8 cellular contexts compared by ENCODE assay signal in the genomic region with DNA sequence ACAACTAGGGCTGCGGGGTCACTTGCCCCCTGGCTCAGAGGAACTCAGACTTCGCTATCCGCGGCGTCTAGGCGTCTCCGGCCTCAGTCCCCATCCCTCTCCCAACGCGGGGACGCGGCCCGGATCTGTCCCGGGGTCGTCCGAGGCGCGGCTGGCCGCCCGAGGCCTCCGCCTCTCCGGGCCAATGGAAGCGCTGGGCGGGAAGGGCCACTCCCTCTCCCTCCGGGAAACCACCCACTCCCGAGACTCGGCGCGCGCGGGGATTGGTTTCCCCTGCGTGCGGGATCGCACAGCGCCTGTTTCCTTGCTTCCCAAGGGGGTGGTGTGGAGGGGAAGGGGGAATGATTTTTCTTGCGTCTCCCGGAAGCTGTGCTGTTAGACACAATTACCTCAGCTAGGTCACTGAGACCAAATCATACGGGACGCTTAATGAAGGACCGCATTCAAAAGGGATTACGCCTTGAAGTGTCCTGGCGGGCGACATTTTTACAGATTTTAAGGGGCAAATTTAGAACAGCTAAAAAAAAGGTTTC. TPM values are rescaled to one million over a fixed set of nuclear protein-coding genes. Genes with fewer than 3 reads are reported as not detected.
DNase-seq lines count a peak whose midpoint lies in the region; ATAC-seq, FAIRE-seq and TF ChIP-seq lines count a peak whose summit lies in the region.

No MANE protein-coding gene starts in this region.

- peak in 1 of 2 donors; percentile 48 for TF ChIP-seq POLR2A in adrenal gland (IDR thresholded peaks at IDR 0.05)

- H3K4me1 ChIP-seq in adrenal gland (replicated peaks in 1 of 2) = peaks cover 0 to 13% of the 10 kb centered on the region in 2 donors
- H3K4me1 ChIP-seq in pancreas = peaks cover 0 to 3% (median 0%) of the 10 kb centered on the region in 3 donors

- DNase-seq in EH (ENCODE audit: low read depth) = peak; percentile 63
- peak; percentile 33 for DNase-seq in NCI-H510A (lab: John Stamatoyannopoulos, UW)
- DNase-seq in adrenal gland = peak; percentile 83 to 91 (median 86)
- peak; percentile 88 for DNase-seq in left cardiac atrium
- peak; percentile 68 to 90 (median 78) for DNase-seq in pancreas
- DNase-seq in activated CD8-positive, alpha-beta memory T cell treated with anti-CD3 and anti-CD28 coated beads for 24 hours = no peak
- no peak for DNase-seq in GM13976 (ENCODE audit: low spot score)

- no peaks in the 10 kb centered on the region for H3K9me3 ChIP-seq in adrenal gland (replicated peaks in 1 of 3)
- no peaks in the 10 kb centered on the region for H3K9me3 ChIP-seq in pancreas

- H3K36me3 ChIP-seq in adrenal gland (replicated peaks in 1 of 2) = no peaks in the 10 kb centered on the region
- no peaks in the 10 kb centered on the region for H3K36me3 ChIP-seq in pancreas

- H3K4me3 ChIP-seq in adrenal gland (peak overlapping the region in 2 of 4 donors; percentile 38 to 94), pancreas (peak overlapping the region; percentile 44 to 75 (median 54))

- H3K27me3 ChIP-seq in adrenal gland (no peaks in the 10 kb centered on the region), pancreas (no peaks in the 10 kb centered on the region)

- no peak for FAIRE-seq in pancreas (lab: Jason Lieb, UNC)

- TF ChIP-seq CTCF in adrenal gland (IDR thresholded peaks at IDR 0.05) = no peak
- no peak for TF ChIP-seq CTCF in pancreas (IDR thresholded peaks at IDR 0.05)
- no peak for TF ChIP-seq CTCF in GM13976 (IDR thresholded peaks at IDR 0.05; ENCODE audit: borderline replicate concordance, control extremely low read depth, extremely low read depth, insufficient read depth, missing control alignments)

- 2 to 7% (median 4%) methylated on average over 8 to 42 of the region's 42 CpGs for WGBS in adrenal gland, 4 donors
- 6% methylated on average over 39 to 42 of the region's 42 CpGs for WGBS in pancreas, 2 donors

- H3K27ac ChIP-seq in adrenal gland = peak overlapping the region; percentile 12 to 93 (median 83)
- peak overlapping the region in 3 of 4 donors; percentile 56 to 72 (median 68) for H3K27ac ChIP-seq in pancreas

- peak; percentile 25 for ATAC-seq in HG02642 (IDR thresholded peaks at IDR 0.05; ENCODE audit: poor library complexity, unreplicated experiment)
- peak; percentile 92 to 97 for ATAC-seq in left cardiac atrium
- peak; percentile 80 to 93 (median 86) for ATAC-seq in pancreas

- intact Hi-C loops in adrenal gland (cut with DNase I) = no loop called here
- intact Hi-C loops in left cardiac atrium (cut with DNase I) = loop anchor here in 1 of 2 donors (5.0 kb wide), 1 partner anchor 51 kb away; no protein-coding TSS in a partner anchor
- intact Hi-C loops in pancreas (cut with DNase I) = no loop called here

- in situ Hi-C loops in GM13976 (cut with MboI; ENCODE audit: low sequenced_read_pairs, unreplicated experiment) = no loop called here

RNA-seq across cellular contexts. Expression of gene NR2F1, which starts 38.4 kb away (rescaled TPM):
- 100 to 1,000 TPM in 3 of 8 donors, 10 to 100 TPM in 5; 50.1 to 195 (median 89.3) TPM for total RNA-seq in adrenal gland
- polyA plus RNA-seq in adrenal gland = 10 to 100 TPM; 22.4 to 64.4 (median 42.2) TPM
- 10 to 100 TPM; 17.9 to 41.8 TPM for total RNA-seq in left cardiac atrium
- 1 to 10 TPM; 1.4 to 8.1 (median 5.6) TPM for total RNA-seq in pancreas
- polyA plus RNA-seq in pancreas = 1 to 10 TPM; 4.3 to 4.4 TPM

RNA-seq across cellular contexts. Expression of gene NR2F1-AS1, which starts 40.4 kb away (rescaled TPM):
- total RNA-seq in adrenal gland (10 to 100 TPM; 13.2 to 42.0 (median 25.7) TPM), left cardiac atrium (10 to 100 TPM; 10.5 to 11.9 TPM), pancreas (1 to 10 TPM in 5 of 6 donors, under 1 TPM in 1; 0.65 to 2.7 (median 2.0) TPM)
- polyA plus RNA-seq in adrenal gland (100 to 1,000 TPM in 1 of 3 donors, 10 to 100 TPM in 2; 20.8 to 107 (median 62.1) TPM), pancreas (1 to 10 TPM; 3.1 to 4.4 TPM)

Comparison
In these comparisons a context has a peak if more than half of its experiments do, and no peak if none do; other contexts are left out.
1. DNase-seq: peak in EH (single experiment), NCI-H510A (single experiment), adrenal gland (7 of 7), left cardiac atrium (single experiment) and pancreas (6 of 6); none in activated CD8-positive, alpha-beta memory T cell treated with anti-CD3 and anti-CD28 coated beads for 24 hours (single experiment) and GM13976 (single experiment).
2. ATAC-seq: peak in every context shown above with its lines; median percentile 94 in left cardiac atrium; 86 in pancreas; 25 in HG02642.